9 cellular contexts compared by ENCODE assay signal in genomic region chr4:48315728-48316630, GRCh38. TPM values are rescaled to one million over a fixed set of nuclear protein-coding genes. Genes with fewer than 3 reads are reported as not detected.
A peak's percentile ranks its signal among the peaks of the same experiment; 100 is the strongest.
DNase-seq lines count a peak whose midpoint lies in the region; ATAC-seq and TF ChIP-seq lines count a peak whose summit lies in the region.
"Had no signal": no experiment of that assay in that cellular context is flagged by ENCODE, and none has a peak within 500 bp of the region (broad histone marks: within the 10 kb centered on the region; RNA-seq: fewer than 3 reads in every experiment).

No MANE protein-coding gene starts in this region.

- no peak for DNase-seq in CD14-positive monocyte (ENCODE audit: low spot score)
- peak; percentile 63 for DNase-seq in GM13976 (ENCODE audit: low spot score)
- DNase-seq in NCI-H1694 treated with DMSO at 0.1 percent for 48 hours (lab: John Stamatoyannopoulos, UW): peak; percentile 5
- peak; percentile 83 for DNase-seq in fibroblast of peridontal ligament (ENCODE audit: extremely low read depth)
- peak; percentile 7 for DNase-seq in putamen (ENCODE audit: low spot score)
- DNase-seq: right cardiac atrium had no signal

- in situ Hi-C loops in GM13976 (cut with MboI; ENCODE audit: low sequenced_read_pairs, unreplicated experiment): loop anchor here (25.0 kb wide), 2 partner anchors 221 to 646 kb away; no protein-coding TSS in a partner anchor

- peaks cover 0 to 5% (median 2%) of the 10 kb centered on the region in 7 donors for H3K9me3 Mint-ChIP-seq in CD14-positive monocyte

- intact Hi-C loops in CD14-positive monocyte (cut with micrococcal nuclease): no loop called here

- H3K36me3 Mint-ChIP-seq in CD14-positive monocyte: no peaks in the 10 kb centered on the region

- H3K27me3 Mint-ChIP-seq in CD14-positive monocyte (ENCODE audit: low read depth in 3 of 3): no peaks in the 10 kb centered on the region

- TF ChIP-seq CTCF in CD14-positive monocyte (IDR thresholded peaks at IDR 0.05) (peak; percentile 79), GM13976 (IDR thresholded peaks at IDR 0.05; ENCODE audit: borderline replicate concordance, control extremely low read depth, extremely low read depth, insufficient read depth, missing control alignments) (peak; percentile 45), VCaP (conservative IDR thresholded peaks at IDR 0.05) (peak; percentile 88)

- H3K27ac ChIP-seq in VCaP: no peak overlapping the region

- no peak overlapping the region for H3K27ac Mint-ChIP-seq in CD14-positive monocyte

- no peaks in the 10 kb centered on the region for H3K4me1 Mint-ChIP-seq in CD14-positive monocyte

- no peak overlapping the region for H3K4me3 Mint-ChIP-seq in CD14-positive monocyte

- peak; percentile 72 for ATAC-seq in HG02763 (IDR thresholded peaks at IDR 0.05; ENCODE audit: unreplicated experiment)
- no peak for ATAC-seq in HG02970 (IDR thresholded peaks at IDR 0.05; ENCODE audit: low FRiP score, unreplicated experiment)

RNA-seq across cellular contexts. Expression of gene SLAIN2, which starts 25.4 kb away (rescaled TPM):
- polyA plus RNA-seq in CD14-positive monocyte: 10 to 100 TPM; 13.9 to 17.6 TPM

RNA-seq across cellular contexts. Expression of gene TEC, which starts 46.3 kb away (rescaled TPM):
- under 1 TPM; 0.30 to 0.73 TPM for polyA plus RNA-seq in CD14-positive monocyte
